Comparison of ENCODE assay signal across 23 cellular contexts in the genomic region with DNA sequence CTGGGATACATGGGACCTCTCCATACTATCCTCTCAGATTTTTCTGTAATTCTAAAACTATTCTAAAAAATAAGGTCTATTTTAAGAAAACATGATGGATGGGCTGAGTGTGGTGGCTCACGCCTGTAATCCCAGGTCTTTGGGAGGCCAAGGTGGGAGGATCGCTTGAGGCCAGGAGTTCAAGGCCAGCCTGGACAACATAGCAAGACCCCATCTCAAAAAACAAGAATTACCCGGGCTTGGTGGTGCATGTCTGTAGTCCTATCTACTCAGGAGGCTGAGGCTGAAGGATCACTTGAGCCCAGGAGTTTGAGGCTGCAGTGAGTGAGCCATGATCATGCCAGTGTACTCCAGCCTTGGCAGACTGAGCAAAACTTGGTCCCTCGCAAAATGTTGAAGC.
"Had no signal": no experiment of that assay in that cellular context is flagged by ENCODE, and none has a peak within 500 bp of the region (broad histone marks: within the 10 kb centered on the region; RNA-seq: fewer than 3 reads in every experiment).

No MANE protein-coding gene starts in this region.

- H3K4me3 ChIP-seq: coronary artery, dorsolateral prefrontal cortex, esophagus muscularis mucosa, gastroesophageal sphincter, heart left ventricle, hepatocyte, left lung, lower lobe of right lung, mucosa of descending colon had no signal

- H3K27ac ChIP-seq: coronary artery, dorsolateral prefrontal cortex, esophagus muscularis mucosa, foreskin keratinocyte, gastroesophageal sphincter, heart left ventricle, hepatocyte, left lung, lower lobe of right lung had no signal

- DNase-seq: dermis blood vessel endothelial cell; dorsolateral prefrontal cortex; effector CD4-positive, alpha-beta T cell; effector memory CD4-positive, alpha-beta T cell; foreskin keratinocyte; heart left ventricle; hypothalamus; immature natural killer cell; left cardiac atrium; left lung; left ventricle myocardium superior; lower lobe of right lung; mesenchymal stem cell; mucosa of descending colon; naive B cell had no signal

- H2AFZ ChIP-seq: hepatocyte had no signal

- H3K27me3 ChIP-seq: dorsolateral prefrontal cortex, esophagus muscularis mucosa, foreskin keratinocyte, gastroesophageal sphincter, heart left ventricle, hepatocyte, left lung had no signal

- H3K4me2 ChIP-seq: hepatocyte had no signal

- ATAC-seq: foreskin keratinocyte, gastroesophageal sphincter, heart left ventricle, left cardiac atrium, left lung, left ventricle myocardium superior, lower lobe of right lung, mucosa of descending colon had no signal

- H3K9me3 ChIP-seq: esophagus muscularis mucosa, gastroesophageal sphincter, heart left ventricle, left lung, lower lobe of right lung, mucosa of descending colon had no signal

- H3K4me1 ChIP-seq: foreskin keratinocyte, left lung, lower lobe of right lung had no signal

- FAIRE-seq: colon, endothelial cell of umbilical vein, frontal cortex, keratinocyte had no signal
